ENCODE assay signal across 16 cellular contexts in the genomic region with DNA sequence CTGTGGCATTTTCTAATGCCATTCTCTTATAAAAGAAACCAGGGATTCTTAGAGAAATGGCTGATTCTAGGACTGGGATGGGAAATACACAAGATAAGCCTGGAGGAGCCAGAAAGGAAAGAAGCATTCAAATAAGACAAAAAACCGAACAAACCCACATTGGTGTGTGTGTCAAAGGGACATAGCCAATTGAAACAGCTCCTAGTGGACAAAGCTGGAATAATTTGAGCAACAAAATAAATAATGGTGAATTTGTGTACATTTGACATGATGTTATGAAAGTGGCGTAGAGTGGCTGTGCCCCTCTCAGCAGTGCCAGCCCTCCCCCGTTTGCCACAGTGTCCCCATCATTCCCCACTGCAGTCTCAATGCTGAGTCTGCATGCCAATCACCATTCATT. TPM values are rescaled to one million over a fixed set of nuclear protein-coding genes. Genes with fewer than 3 reads are reported as not detected.
DNase-seq lines count a peak whose midpoint lies in the region; ATAC-seq, FAIRE-seq and TF ChIP-seq lines count a peak whose summit lies in the region.
"Had no signal": no experiment of that assay in that cellular context is flagged by ENCODE, and none has a peak within 500 bp of the region (broad histone marks: within the 10 kb centered on the region; RNA-seq: fewer than 3 reads in every experiment).

No MANE protein-coding gene starts in this region.

- no peak overlapping the region for H3K27ac ChIP-seq in brain microvascular endothelial cell
- no peak overlapping the region for H3K27ac ChIP-seq in osteoblast (ENCODE audit: low read depth, low read length)
- no peak overlapping the region for H3K27ac ChIP-seq in adrenal gland
- H3K27ac ChIP-seq in vagina: no peak overlapping the region
- H3K27ac ChIP-seq: tibial nerve had no signal

- H3K27me3 ChIP-seq in brain microvascular endothelial cell (replicated peaks): no peaks in the 10 kb centered on the region
- H3K27me3 ChIP-seq in osteoblast (ENCODE audit: insufficient read depth, low read length): no peaks in the 10 kb centered on the region
- no peaks in the 10 kb centered on the region for H3K27me3 ChIP-seq in adrenal gland
- H3K27me3 ChIP-seq in vagina: no peaks in the 10 kb centered on the region
- H3K27me3 ChIP-seq: tibial nerve had no signal

- no peak for ATAC-seq in HG02623 (IDR thresholded peaks at IDR 0.05; ENCODE audit: unreplicated experiment)
- ATAC-seq: activated CD4-positive, alpha-beta T cell treated with anti-CD3 and anti-CD28 coated beads for 36 hours had no signal

- DNase-seq in GM12864 (ENCODE audit: low read depth): no peak
- DNase-seq in LNCaP clone FGC (ENCODE audit: low read depth): no peak
- no peak for DNase-seq in brain microvascular endothelial cell
- DNase-seq in osteoblast (ENCODE audit: insufficient read length, low spot score, missing footprints): no peak
- DNase-seq in frontal cortex (ENCODE audit: low spot score in 2 of 2): no peak
- DNase-seq in adrenal gland: no peak
- DNase-seq in vagina (ENCODE audit: extremely low spot score in 2 of 2): no peak
- DNase-seq: activated CD4-positive, alpha-beta T cell treated with anti-CD3 and anti-CD28 coated beads for 36 hours; activated effector memory CD4-positive, alpha-beta T cell treated with Interleukin-2 at 50 U/mL for 16 hours; cerebellar nuclear complex; foreskin melanocyte; kidney; NCI-H1092; NCI-H524 had no signal

- WGBS in adrenal gland, 4 donors: 74 to 79% (median 75%) methylated on average over 3 of the region's 3 CpGs

- no peak overlapping the region for H3K4me2 ChIP-seq in osteoblast (ENCODE audit: insufficient read depth, low read length)

- TF ChIP-seq POLR2A in adrenal gland (IDR thresholded peaks at IDR 0.05) (no peak), vagina (IDR thresholded peaks at IDR 0.05) (no peak)

- H3K9me3 ChIP-seq in osteoblast (ENCODE audit: low read depth, low read length): no peaks in the 10 kb centered on the region
- H3K9me3 ChIP-seq in adrenal gland (replicated peaks in 1 of 3): no peaks in the 10 kb centered on the region
- H3K9me3 ChIP-seq in vagina: no peaks in the 10 kb centered on the region
- H3K9me3 ChIP-seq: tibial nerve had no signal

- H2AFZ ChIP-seq in osteoblast (ENCODE audit: low read length): no peak overlapping the region

- H3K79me2 ChIP-seq in osteoblast (ENCODE audit: insufficient read depth, low read length): no peaks in the 10 kb centered on the region

- no peak overlapping the region for H3K4me3 ChIP-seq in GM12864 (ENCODE audit: low read depth, low read length)
- H3K4me3 ChIP-seq in LNCaP clone FGC (ENCODE audit: low read depth, low read length): no peak overlapping the region
- no peak overlapping the region for H3K4me3 ChIP-seq in brain microvascular endothelial cell (ENCODE audit: low read depth, low read length)
- H3K4me3 ChIP-seq in osteoblast (ENCODE audit: insufficient read depth, low read length): no peak overlapping the region
- H3K4me3 ChIP-seq in adrenal gland: no peak overlapping the region
- no peak overlapping the region for H3K4me3 ChIP-seq in vagina
- H3K4me3 ChIP-seq: tibial nerve had no signal

- H3K4me1 ChIP-seq in osteoblast (ENCODE audit: insufficient read depth, low read length): no peaks in the 10 kb centered on the region
- no peaks in the 10 kb centered on the region for H3K4me1 ChIP-seq in adrenal gland (replicated peaks in 1 of 2)
- no peaks in the 10 kb centered on the region for H3K4me1 ChIP-seq in vagina
- H3K4me1 ChIP-seq: tibial nerve had no signal

- intact Hi-C loops in adrenal gland (cut with DNase I) (no loop called here), vagina (cut with DNase I) (no loop called here)

- H3K36me3 ChIP-seq in brain microvascular endothelial cell (replicated peaks): no peaks in the 10 kb centered on the region
- no peaks in the 10 kb centered on the region for H3K36me3 ChIP-seq in osteoblast (ENCODE audit: insufficient read depth, low read length)
- no peaks in the 10 kb centered on the region for H3K36me3 ChIP-seq in adrenal gland (replicated peaks in 1 of 2)
- H3K36me3 ChIP-seq in vagina: no peaks in the 10 kb centered on the region
- H3K36me3 ChIP-seq: tibial nerve had no signal

- peak; percentile 44 for TF ChIP-seq CTCF in GM12864 (IDR thresholded peaks at IDR 0.05; ENCODE audit: low read depth, low read length, missing control alignments)
- TF ChIP-seq CTCF in LNCaP clone FGC (IDR thresholded peaks at IDR 0.05; ENCODE audit: control insufficient read depth, extremely low read depth, insufficient read depth): peak; percentile 29
- peak; percentile 41 for TF ChIP-seq CTCF in brain microvascular endothelial cell (IDR thresholded peaks at IDR 0.05; ENCODE audit: low read depth, low read length, missing control alignments)
- peak; percentile 40 for TF ChIP-seq CTCF in osteoblast (IDR thresholded peaks at IDR 0.05; ENCODE audit: extremely low read depth, low read depth, low read length)
- peak in 2 of 6 experiments; percentile 6 to 23 for TF ChIP-seq CTCF in adrenal gland (IDR thresholded peaks at IDR 0.05)
- no peak for TF ChIP-seq CTCF in vagina (IDR thresholded peaks at IDR 0.05)

- in situ Hi-C loops in brain microvascular endothelial cell (cut with HindIII; ENCODE audit: low pct_ligation_motif_present, low sequenced_read_pairs): no loop called here

- no peak for FAIRE-seq in frontal cortex (lab: Jason Lieb, UNC)
- FAIRE-seq: kidney had no signal

- H4K20me1 ChIP-seq in osteoblast (ENCODE audit: insufficient read depth, low read length): no peaks in the 10 kb centered on the region

RNA-seq across cellular contexts. Expression of a gene that starts 55.5 kb away (rescaled TPM):
- total RNA-seq in osteoblast (under 0.01 TPM in 2 replicates), frontal cortex (18.8 TPM), adrenal gland (under 1 TPM in 2 of 8 donors, not detected in 6; 0.04 to 0.14 TPM), vagina (not detected)
- under 1 TPM; 0.02 to 0.08 (median 0.03) TPM for polyA plus RNA-seq in adrenal gland
- total RNA-seq: activated CD4-positive, alpha-beta T cell treated with anti-CD3 and anti-CD28 coated beads for 36 hours; kidney had no signal

Comparison
In these comparisons a context has a peak if more than half of its experiments do, and no peak if none do; other contexts are left out.
1. CTCF ChIP-seq: peak in GM12864 (single experiment), LNCaP clone FGC (single experiment), brain microvascular endothelial cell (single experiment) and osteoblast (single experiment); none in vagina (0 of 3).
2. RNA of a gene that starts 55.5 kb away (total RNA-seq): 18.8 TPM in frontal cortex (single experiment); under 0.01 TPM in osteoblast, 0.04 to 0.14 TPM in adrenal gland and not detected in vagina (single experiment); every median in the first group is over 10 times any median in the second.